8 cellular contexts compared by ENCODE assay signal in genomic region chr1:226634156-226634588, GRCh38.
DNase-seq lines count a peak whose midpoint lies in the region; ATAC-seq, FAIRE-seq and TF ChIP-seq lines count a peak whose summit lies in the region.

No MANE protein-coding gene starts in this region.

- no peak for FAIRE-seq in H1 (lab: Jason Lieb, UNC)

- peaks cover 2% of the 10 kb centered on the region; the same call in 1 of the 2 replicates for H3K23me2 ChIP-seq in H1 (ENCODE audit: low read depth, low read length)

- no peak for TF ChIP-seq EP300 in H1 (IDR thresholded peaks at IDR 0.05; ENCODE audit: borderline replicate concordance in 1 of 2, low read depth in 2 of 2, low read length in 2 of 2)

- CTCF ChIA-PET in activated CD8-positive, alpha-beta memory T cell treated with anti-CD3 and anti-CD28 coated beads, Interleukin-2, amount 10 ng/mL, durations not matched to agents 7 days and 5 days (lab: Charles Lee) = interaction anchor here (1.0 to 5.8 kb wide), 22 partner anchors 8 to 199 kb away, joined by 3 to 79 read pairs (median 4); no protein-coding TSS in a partner anchor
- CTCF ChIA-PET in H1 (lab: Charles Lee; ENCODE audit: partially characterized antibody) = interaction anchor here (0.7 to 14.1 kb wide), 42 partner anchors 8 to 360 kb away, joined by 3 to 184 read pairs (median 4); no protein-coding TSS in a partner anchor

- H2BK120ac ChIP-seq in H1 (replicated peaks; ENCODE audit: low read depth, low read length) = no peak overlapping the region

- TF ChIP-seq CTCF in AG10803 (conservative IDR thresholded peaks at IDR 0.05; ENCODE audit: low read length) (peak; percentile 83), H1 (IDR thresholded peaks at IDR 0.05; ENCODE audit: control extremely low read depth in 1 of 3, insufficient read depth in 1 of 3, low read depth in 1 of 3, low read length in 3 of 3) (peak; percentile 88 to 96 (median 96))

- H3K27me3 Mint-ChIP-seq in activated CD8-positive, alpha-beta memory T cell treated with anti-CD3 and anti-CD28 coated beads, Interleukin-2, amount 10 ng/mL, durations not matched to agents 7 days and 5 days = no peaks in the 10 kb centered on the region

- H4K20me1 ChIP-seq in H1 (replicated peaks in 1 of 2; ENCODE audit: control insufficient read depth in 1 of 2, insufficient read depth in 2 of 2, low read length in 2 of 2) = no peaks in the 10 kb centered on the region

- H4K91ac ChIP-seq in H1 (replicated peaks; ENCODE audit: insufficient read length, low read length) = no peak overlapping the region

- H3K23ac ChIP-seq in H1 (ENCODE audit: insufficient read length) = no peak overlapping the region

- TF ChIP-seq RAD21 in H1 (IDR thresholded peaks at IDR 0.05 in 1 of 2, conservative IDR thresholded peaks at IDR 0.05 in 1 of 2; ENCODE audit: low read depth in 2 of 2, low read length in 2 of 2) = peak; percentile 96 to 99

- H3K4me2 ChIP-seq in H1 (ENCODE audit: insufficient read depth in 1 of 2, low read depth in 2 of 2, low read length in 2 of 2) = no peak overlapping the region

- no peaks in the 10 kb centered on the region for H3K9me3 Mint-ChIP-seq in activated CD8-positive, alpha-beta memory T cell treated with anti-CD3 and anti-CD28 coated beads, Interleukin-2, amount 10 ng/mL, durations not matched to agents 7 days and 5 days (ENCODE audit: low read depth)

- H3K36me3 Mint-ChIP-seq in activated CD8-positive, alpha-beta memory T cell treated with anti-CD3 and anti-CD28 coated beads, Interleukin-2, amount 10 ng/mL, durations not matched to agents 7 days and 5 days = peaks cover 10% of the 10 kb centered on the region

- H3K27ac Mint-ChIP-seq in activated CD8-positive, alpha-beta memory T cell treated with anti-CD3 and anti-CD28 coated beads, Interleukin-2, amount 10 ng/mL, durations not matched to agents 7 days and 5 days = peak overlapping the region; percentile 17

- H3K56ac ChIP-seq in H1 (replicated peaks; ENCODE audit: insufficient read length, low read depth, low read length) = no peak overlapping the region

- no peak overlapping the region for H2BK15ac ChIP-seq in H1 (ENCODE audit: low read length)

- peak overlapping the region; percentile 65; the same call in 1 of the 2 replicates for H4K8ac ChIP-seq in H1 (ENCODE audit: extremely low read depth, insufficient read depth, low read length)

- H2AFZ ChIP-seq in H1 (ENCODE audit: low read length) = no peak overlapping the region

- no peak overlapping the region for H2BK20ac ChIP-seq in H1 (ENCODE audit: low read length)

- no peak overlapping the region for H3K9ac ChIP-seq in H1 (replicated peaks in 1 of 4; ENCODE audit: extremely low read depth in 1 of 4, low read depth in 3 of 4, low read length in 3 of 4)

- H3K4me1 Mint-ChIP-seq in activated CD8-positive, alpha-beta memory T cell treated with anti-CD3 and anti-CD28 coated beads, Interleukin-2, amount 10 ng/mL, durations not matched to agents 7 days and 5 days = peaks cover 28% of the 10 kb centered on the region

- no peaks in the 10 kb centered on the region for H3K79me2 ChIP-seq in H1 (ENCODE audit: control insufficient read depth in 1 of 2, insufficient read depth in 2 of 2, low read length in 2 of 2)

- no peak overlapping the region for H2BK5ac ChIP-seq in H1 (ENCODE audit: low read depth, low read length)

- H3K79me1 ChIP-seq in H1 (ENCODE audit: low read depth, low read length) = no peaks in the 10 kb centered on the region

- no peak overlapping the region for H4K5ac ChIP-seq in H1 (ENCODE audit: insufficient read length, low read depth, low read length)

- TF ChIP-seq POLR2A in H1 (IDR thresholded peaks at IDR 0.05; ENCODE audit: control extremely low read depth in 1 of 2, low read depth in 2 of 2, low read length in 2 of 2) = no peak

- peak overlapping the region; percentile 32 for H3K4ac ChIP-seq in H1 (replicated peaks; ENCODE audit: insufficient read length, low read depth, low read length)

- H3K27me3 ChIP-seq in H1 (replicated peaks in 1 of 4; ENCODE audit: control insufficient read depth in 3 of 4, extremely low read depth in 1 of 4, insufficient read depth in 3 of 4, low read length in 3 of 4) = no peaks in the 10 kb centered on the region
- H3K27me3 ChIP-seq in muscle layer of duodenum (ENCODE audit: low read depth, low read length) = no peaks in the 10 kb centered on the region

- no peaks in the 10 kb centered on the region for H3K36me3 ChIP-seq in H1 (ENCODE audit: control insufficient read depth in 2 of 4, insufficient read depth in 4 of 4, low read length in 3 of 4)
- peaks cover 25 to 32% of the 10 kb centered on the region in 2 donors for H3K36me3 ChIP-seq in muscle layer of duodenum (ENCODE audit: control insufficient read depth in 1 of 2, insufficient read depth in 2 of 2, low read length in 2 of 2)

- H3K18ac ChIP-seq in H1 (ENCODE audit: extremely low read depth, low read length) = no peak overlapping the region

- no peak overlapping the region for H3K4me3 Mint-ChIP-seq in activated CD8-positive, alpha-beta memory T cell treated with anti-CD3 and anti-CD28 coated beads, Interleukin-2, amount 10 ng/mL, durations not matched to agents 7 days and 5 days

- ATAC-seq in GM18867 (IDR thresholded peaks at IDR 0.05; ENCODE audit: unreplicated experiment) (peak; percentile 69), HG03108 (IDR thresholded peaks at IDR 0.05; ENCODE audit: unreplicated experiment) (peak; percentile 64)
- ATAC-seq in activated CD8-positive, alpha-beta memory T cell treated with anti-CD3 and anti-CD28 coated beads, Interleukin-2, amount 10 ng/mL, durations not matched to agents 7 days and 5 days = peak; percentile 90

- WGBS in H1 (ENCODE audit: extremely low coverage in 1 of 2, insufficient coverage in 1 of 2, insufficient read length in 1 of 2, insufficient replicate concordance in 2 of 2, low coverage in 1 of 2, low lambda C conversion rate in 2 of 2, missing lambda C conversion rate in 1 of 2), 2 experiments = 45% methylated on average over 7 of the region's 7 CpGs; no CpG with 5 or more reads in 1 of the 2 experiments

- H3K4me1 ChIP-seq in H1 (replicated peaks in 1 of 4; ENCODE audit: control insufficient read depth in 3 of 4, insufficient read depth in 4 of 4, low read length in 3 of 4) (peaks cover 0 to 7% (median 4%) of the 10 kb centered on the region in 4 experiments; a peak in 5 of 7 replicates), muscle layer of duodenum (ENCODE audit: control insufficient read depth in 1 of 2, insufficient read depth in 2 of 2, low read length in 2 of 2) (peaks cover 12 to 65% of the 10 kb centered on the region in 2 donors)

- no peak overlapping the region for H3K14ac ChIP-seq in H1 (ENCODE audit: insufficient read length)

- POLR2A ChIA-PET in H1 (lab: Charles Lee; ENCODE audit: partially characterized antibody) = interaction anchor here (1.0 kb wide), 2 partner anchors 24 to 226 kb away, joined by 3 read pairs; partner anchors contain the start of gene PARP1

- H2BK12ac ChIP-seq in H1 (ENCODE audit: low read depth, low read length) = 0 out of 2 replicates have a peak overlapping the region, but pooled peaks have one; percentile 75

- peak; percentile 58 for DNase-seq in AG10803 (ENCODE audit: low read depth)
- DNase-seq in NCI-H82 (lab: John Stamatoyannopoulos, UW) = peak; percentile 90
- peak; percentile 84 for DNase-seq in activated CD8-positive, alpha-beta memory T cell treated with anti-CD3 and anti-CD28 coated beads, Interleukin-2, amount 10 ng/mL, durations not matched to agents 7 days and 5 days
- peak; percentile 43 to 96 for DNase-seq in H1 (ENCODE audit: low read depth in 1 of 2, low spot score in 2 of 2)
- DNase-seq in stimulated activated CD8-positive, alpha-beta memory T cell treated with anti-CD3 and anti-CD28 coated beads, Interleukin-7, amount 100 ng/mL, for 24 hours (ENCODE audit: low read depth) = peak; percentile 80

- no peaks in the 10 kb centered on the region for H3K9me3 ChIP-seq in H1 (ENCODE audit: insufficient read depth in 2 of 2, low read depth in 1 of 2, low read length in 1 of 2)
- H3K9me3 ChIP-seq in muscle layer of duodenum (ENCODE audit: control insufficient read depth in 1 of 2, low read length in 2 of 2) = no peaks in the 10 kb centered on the region

- H3K4me3 ChIP-seq in AG10803 (ENCODE audit: low read length) = no peak overlapping the region
- H3K4me3 ChIP-seq in H1 (ENCODE audit: extremely low read depth in 1 of 4, insufficient read depth in 2 of 4, low read depth in 3 of 4, low read length in 4 of 4) = no peak overlapping the region
- no peak overlapping the region for H3K4me3 ChIP-seq in muscle layer of duodenum (ENCODE audit: low read depth in 1 of 2, low read length in 2 of 2)

- no peak overlapping the region for H2AK5ac ChIP-seq in H1 (ENCODE audit: low read depth, low read length)

- H3K27ac ChIP-seq in H1 (ENCODE audit: low read depth, low read length) = no peak overlapping the region
- peak overlapping the region; percentile 56 for H3K27ac ChIP-seq in muscle layer of duodenum (ENCODE audit: low read length)

TF ChIP-seq in H1, 55 proteins besides CTCF, POLR2A, EP300 and RAD21:
- TF ChIP-seq HDAC6 (IDR thresholded peaks at IDR 0.05; ENCODE audit: low read depth, low read length) (no peak), GABPA (IDR thresholded peaks at IDR 0.05; ENCODE audit: borderline replicate concordance, insufficient read depth, low read length) (peak; percentile 62; the same call in 1 of the 2 replicates), ZNF274 (IDR thresholded peaks at IDR 0.05; ENCODE audit: borderline replicate concordance, extremely low read depth, low read length) (no peak)
- TF ChIP-seq, protein P1, sequence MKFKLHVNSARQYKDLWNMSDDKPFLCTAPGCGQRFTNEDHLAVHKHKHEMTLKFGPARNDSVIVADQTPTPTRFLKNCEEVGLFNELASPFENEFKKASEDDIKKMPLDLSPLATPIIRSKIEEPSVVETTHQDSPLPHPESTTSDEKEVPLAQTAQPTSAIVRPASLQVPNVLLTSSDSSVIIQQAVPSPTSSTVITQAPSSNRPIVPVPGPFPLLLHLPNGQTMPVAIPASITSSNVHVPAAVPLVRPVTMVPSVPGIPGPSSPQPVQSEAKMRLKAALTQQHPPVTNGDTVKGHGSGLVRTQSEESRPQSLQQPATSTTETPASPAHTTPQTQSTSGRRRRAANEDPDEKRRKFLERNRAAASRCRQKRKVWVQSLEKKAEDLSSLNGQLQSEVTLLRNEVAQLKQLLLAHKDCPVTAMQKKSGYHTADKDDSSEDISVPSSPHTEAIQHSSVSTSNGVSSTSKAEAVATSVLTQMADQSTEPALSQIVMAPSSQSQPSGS (IDR thresholded peaks at IDR 0.05; ENCODE audit: low read length) = 0 out of 2 replicates have a peak, but pooled peaks have one; percentile 15
TF ChIP-seq in H1: peak in this region for 2.
